In the genomic region with DNA sequence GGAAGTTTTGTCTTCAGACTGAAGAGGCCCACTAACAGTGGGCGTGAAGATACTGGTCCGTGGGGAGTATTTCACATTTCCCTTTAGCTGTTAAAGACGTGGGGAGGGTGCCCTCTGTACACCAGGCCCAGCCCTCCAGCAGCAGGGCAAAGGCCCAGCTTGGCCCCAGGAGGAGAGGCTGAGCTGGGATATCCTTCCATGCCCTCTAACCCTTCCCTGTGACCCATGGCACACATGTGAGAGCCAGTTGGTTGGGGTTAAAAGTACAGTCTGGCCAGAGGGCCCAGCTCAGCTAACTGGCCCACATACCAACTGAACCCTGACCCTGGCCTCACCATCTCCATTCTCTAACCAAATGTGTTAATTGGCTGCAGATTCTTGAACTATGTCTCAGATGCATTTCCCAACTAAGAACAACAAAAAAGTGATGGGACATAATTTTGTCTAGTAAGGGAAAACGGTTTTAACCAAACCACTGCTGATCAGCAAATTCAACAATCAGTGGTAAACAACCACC, we compare ENCODE assay signal across 1 cellular context.
TF ChIP-seq lines count a peak whose summit lies in the region.

No MANE protein-coding gene starts in this region.

TF ChIP-seq in HepG2, 621 proteins besides CTCF, POLR2A, EP300 and RAD21 (continued from another document and continues in another):
- TF ChIP-seq, protein P1, sequence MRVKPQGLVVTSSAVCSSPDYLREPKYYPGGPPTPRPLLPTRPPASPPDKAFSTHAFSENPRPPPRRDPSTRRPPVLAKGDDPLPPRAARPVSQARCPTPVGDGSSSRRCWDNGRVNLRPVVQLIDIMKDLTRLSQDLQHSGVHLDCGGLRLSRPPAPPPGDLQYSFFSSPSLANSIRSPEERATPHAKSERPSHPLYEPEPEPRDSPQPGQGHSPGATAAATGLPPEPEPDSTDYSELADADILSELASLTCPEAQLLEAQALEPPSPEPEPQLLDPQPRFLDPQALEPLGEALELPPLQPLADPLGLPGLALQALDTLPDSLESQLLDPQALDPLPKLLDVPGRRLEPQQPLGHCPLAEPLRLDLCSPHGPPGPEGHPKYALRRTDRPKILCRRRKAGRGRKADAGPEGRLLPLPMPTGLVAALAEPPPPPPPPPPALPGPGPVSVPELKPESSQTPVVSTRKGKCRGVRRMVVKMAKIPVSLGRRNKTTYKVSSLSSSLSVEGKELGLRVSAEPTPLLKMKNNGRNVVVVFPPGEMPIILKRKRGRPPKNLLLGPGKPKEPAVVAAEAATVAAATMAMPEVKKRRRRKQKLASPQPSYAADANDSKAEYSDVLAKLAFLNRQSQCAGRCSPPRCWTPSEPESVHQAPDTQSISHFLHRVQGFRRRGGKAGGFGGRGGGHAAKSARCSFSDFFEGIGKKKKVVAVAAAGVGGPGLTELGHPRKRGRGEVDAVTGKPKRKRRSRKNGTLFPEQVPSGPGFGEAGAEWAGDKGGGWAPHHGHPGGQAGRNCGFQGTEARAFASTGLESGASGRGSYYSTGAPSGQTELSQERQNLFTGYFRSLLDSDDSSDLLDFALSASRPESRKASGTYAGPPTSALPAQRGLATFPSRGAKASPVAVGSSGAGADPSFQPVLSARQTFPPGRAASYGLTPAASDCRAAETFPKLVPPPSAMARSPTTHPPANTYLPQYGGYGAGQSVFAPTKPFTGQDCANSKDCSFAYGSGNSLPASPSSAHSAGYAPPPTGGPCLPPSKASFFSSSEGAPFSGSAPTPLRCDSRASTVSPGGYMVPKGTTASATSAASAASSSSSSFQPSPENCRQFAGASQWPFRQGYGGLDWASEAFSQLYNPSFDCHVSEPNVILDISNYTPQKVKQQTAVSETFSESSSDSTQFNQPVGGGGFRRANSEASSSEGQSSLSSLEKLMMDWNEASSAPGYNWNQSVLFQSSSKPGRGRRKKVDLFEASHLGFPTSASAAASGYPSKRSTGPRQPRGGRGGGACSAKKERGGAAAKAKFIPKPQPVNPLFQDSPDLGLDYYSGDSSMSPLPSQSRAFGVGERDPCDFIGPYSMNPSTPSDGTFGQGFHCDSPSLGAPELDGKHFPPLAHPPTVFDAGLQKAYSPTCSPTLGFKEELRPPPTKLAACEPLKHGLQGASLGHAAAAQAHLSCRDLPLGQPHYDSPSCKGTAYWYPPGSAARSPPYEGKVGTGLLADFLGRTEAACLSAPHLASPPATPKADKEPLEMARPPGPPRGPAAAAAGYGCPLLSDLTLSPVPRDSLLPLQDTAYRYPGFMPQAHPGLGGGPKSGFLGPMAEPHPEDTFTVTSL (CRISPR knock-in tag; IDR thresholded peaks at IDR 0.05; ENCODE audit: borderline replicate concordance): no peak
- TF ChIP-seq, protein P2, sequence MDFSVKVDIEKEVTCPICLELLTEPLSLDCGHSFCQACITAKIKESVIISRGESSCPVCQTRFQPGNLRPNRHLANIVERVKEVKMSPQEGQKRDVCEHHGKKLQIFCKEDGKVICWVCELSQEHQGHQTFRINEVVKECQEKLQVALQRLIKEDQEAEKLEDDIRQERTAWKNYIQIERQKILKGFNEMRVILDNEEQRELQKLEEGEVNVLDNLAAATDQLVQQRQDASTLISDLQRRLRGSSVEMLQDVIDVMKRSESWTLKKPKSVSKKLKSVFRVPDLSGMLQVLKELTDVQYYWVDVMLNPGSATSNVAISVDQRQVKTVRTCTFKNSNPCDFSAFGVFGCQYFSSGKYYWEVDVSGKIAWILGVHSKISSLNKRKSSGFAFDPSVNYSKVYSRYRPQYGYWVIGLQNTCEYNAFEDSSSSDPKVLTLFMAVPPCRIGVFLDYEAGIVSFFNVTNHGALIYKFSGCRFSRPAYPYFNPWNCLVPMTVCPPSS (IDR thresholded peaks at IDR 0.05): no peak
- TF ChIP-seq ZBTB7B (CRISPR knock-in tag; IDR thresholded peaks at IDR 0.05) (no peak), ZNF788 (CRISPR knock-in tag; IDR thresholded peaks at IDR 0.05; ENCODE audit: borderline replicate concordance) (no peak), CENPX (CRISPR knock-in tag; IDR thresholded peaks at IDR 0.05) (no peak), RARA (CRISPR knock-in tag; IDR thresholded peaks at IDR 0.05) (peak; percentile 94), HMGA1 (CRISPR knock-in tag; conservative IDR thresholded peaks at IDR 0.05) (no peak), NPAS2 (CRISPR knock-in tag; IDR thresholded peaks at IDR 0.05; ENCODE audit: borderline replicate concordance) (no peak), ZNF260 (CRISPR knock-in tag; IDR thresholded peaks at IDR 0.05; ENCODE audit: borderline replicate concordance, low read depth) (no peak), ZNF441 (CRISPR knock-in tag; IDR thresholded peaks at IDR 0.05; ENCODE audit: borderline replicate concordance) (no peak), SP5 (CRISPR knock-in tag; IDR thresholded peaks at IDR 0.05; ENCODE audit: borderline replicate concordance, low read depth) (no peak), SKI (IDR thresholded peaks at IDR 0.05; ENCODE audit: partially characterized antibody) (peak; percentile 59), ARNTL (CRISPR knock-in tag; IDR thresholded peaks at IDR 0.05) (no peak), NR2F1 (CRISPR knock-in tag; IDR thresholded peaks at IDR 0.05) (peak; percentile 53 to 76; a peak in 3 of 4 replicates), ZNF7 (CRISPR knock-in tag; IDR thresholded peaks at IDR 0.05) (no peak), ZNF720 (CRISPR knock-in tag; IDR thresholded peaks at IDR 0.05) (no peak), SMAD1 (CRISPR knock-in tag; IDR thresholded peaks at IDR 0.05; ENCODE audit: borderline replicate concordance, low read depth) (no peak), ZNF160 (CRISPR knock-in tag; IDR thresholded peaks at IDR 0.05) (no peak), ELF3 (CRISPR knock-in tag; IDR thresholded peaks at IDR 0.05) (no peak), EZH2 (conservative IDR thresholded peaks at IDR 0.05; ENCODE audit: low read depth, low read length) (no peak), KAT2B (IDR thresholded peaks at IDR 0.05; ENCODE audit: borderline replicate concordance, low read depth, low read length) (no peak), ELF1 (CRISPR knock-in tag; IDR thresholded peaks at IDR 0.05) (no peak), ZNF205 (CRISPR knock-in tag; IDR thresholded peaks at IDR 0.05) (no peak), ZNF383 (CRISPR knock-in tag; IDR thresholded peaks at IDR 0.05; ENCODE audit: borderline replicate concordance) (no peak), SIX1 (CRISPR knock-in tag; IDR thresholded peaks at IDR 0.05; ENCODE audit: borderline replicate concordance) (no peak), NCOR1 (IDR thresholded peaks at IDR 0.05; ENCODE audit: borderline replicate concordance, low read length) (peak; percentile 56; the same call in 1 of the 2 replicates), PLRG1 (conservative IDR thresholded peaks at IDR 0.05) (no peak), NFYB (CRISPR knock-in tag; IDR thresholded peaks at IDR 0.05) (no peak), ZNF468 (CRISPR knock-in tag; IDR thresholded peaks at IDR 0.05) (no peak), SMARCE1 (IDR thresholded peaks at IDR 0.05; ENCODE audit: borderline replicate concordance) (no peak), MXI1 (IDR thresholded peaks at IDR 0.05; ENCODE audit: borderline replicate concordance, low read depth, low read length) (no peak)
- TF ChIP-seq, protein P3, sequence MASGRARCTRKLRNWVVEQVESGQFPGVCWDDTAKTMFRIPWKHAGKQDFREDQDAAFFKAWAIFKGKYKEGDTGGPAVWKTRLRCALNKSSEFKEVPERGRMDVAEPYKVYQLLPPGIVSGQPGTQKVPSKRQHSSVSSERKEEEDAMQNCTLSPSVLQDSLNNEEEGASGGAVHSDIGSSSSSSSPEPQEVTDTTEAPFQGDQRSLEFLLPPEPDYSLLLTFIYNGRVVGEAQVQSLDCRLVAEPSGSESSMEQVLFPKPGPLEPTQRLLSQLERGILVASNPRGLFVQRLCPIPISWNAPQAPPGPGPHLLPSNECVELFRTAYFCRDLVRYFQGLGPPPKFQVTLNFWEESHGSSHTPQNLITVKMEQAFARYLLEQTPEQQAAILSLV (CRISPR knock-in tag; IDR thresholded peaks at IDR 0.05; ENCODE audit: borderline replicate concordance): no peak
- TF ChIP-seq, protein P4, sequence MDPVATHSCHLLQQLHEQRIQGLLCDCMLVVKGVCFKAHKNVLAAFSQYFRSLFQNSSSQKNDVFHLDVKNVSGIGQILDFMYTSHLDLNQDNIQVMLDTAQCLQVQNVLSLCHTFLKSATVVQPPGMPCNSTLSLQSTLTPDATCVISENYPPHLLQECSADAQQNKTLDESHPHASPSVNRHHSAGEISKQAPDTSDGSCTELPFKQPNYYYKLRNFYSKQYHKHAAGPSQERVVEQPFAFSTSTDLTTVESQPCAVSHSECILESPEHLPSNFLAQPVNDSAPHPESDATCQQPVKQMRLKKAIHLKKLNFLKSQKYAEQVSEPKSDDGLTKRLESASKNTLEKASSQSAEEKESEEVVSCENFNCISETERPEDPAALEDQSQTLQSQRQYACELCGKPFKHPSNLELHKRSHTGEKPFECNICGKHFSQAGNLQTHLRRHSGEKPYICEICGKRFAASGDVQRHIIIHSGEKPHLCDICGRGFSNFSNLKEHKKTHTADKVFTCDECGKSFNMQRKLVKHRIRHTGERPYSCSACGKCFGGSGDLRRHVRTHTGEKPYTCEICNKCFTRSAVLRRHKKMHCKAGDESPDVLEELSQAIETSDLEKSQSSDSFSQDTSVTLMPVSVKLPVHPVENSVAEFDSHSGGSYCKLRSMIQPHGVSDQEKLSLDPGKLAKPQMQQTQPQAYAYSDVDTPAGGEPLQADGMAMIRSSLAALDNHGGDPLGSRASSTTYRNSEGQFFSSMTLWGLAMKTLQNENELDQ (CRISPR knock-in tag; IDR thresholded peaks at IDR 0.05; ENCODE audit: borderline replicate concordance): no peak
- TF ChIP-seq, protein P5, sequence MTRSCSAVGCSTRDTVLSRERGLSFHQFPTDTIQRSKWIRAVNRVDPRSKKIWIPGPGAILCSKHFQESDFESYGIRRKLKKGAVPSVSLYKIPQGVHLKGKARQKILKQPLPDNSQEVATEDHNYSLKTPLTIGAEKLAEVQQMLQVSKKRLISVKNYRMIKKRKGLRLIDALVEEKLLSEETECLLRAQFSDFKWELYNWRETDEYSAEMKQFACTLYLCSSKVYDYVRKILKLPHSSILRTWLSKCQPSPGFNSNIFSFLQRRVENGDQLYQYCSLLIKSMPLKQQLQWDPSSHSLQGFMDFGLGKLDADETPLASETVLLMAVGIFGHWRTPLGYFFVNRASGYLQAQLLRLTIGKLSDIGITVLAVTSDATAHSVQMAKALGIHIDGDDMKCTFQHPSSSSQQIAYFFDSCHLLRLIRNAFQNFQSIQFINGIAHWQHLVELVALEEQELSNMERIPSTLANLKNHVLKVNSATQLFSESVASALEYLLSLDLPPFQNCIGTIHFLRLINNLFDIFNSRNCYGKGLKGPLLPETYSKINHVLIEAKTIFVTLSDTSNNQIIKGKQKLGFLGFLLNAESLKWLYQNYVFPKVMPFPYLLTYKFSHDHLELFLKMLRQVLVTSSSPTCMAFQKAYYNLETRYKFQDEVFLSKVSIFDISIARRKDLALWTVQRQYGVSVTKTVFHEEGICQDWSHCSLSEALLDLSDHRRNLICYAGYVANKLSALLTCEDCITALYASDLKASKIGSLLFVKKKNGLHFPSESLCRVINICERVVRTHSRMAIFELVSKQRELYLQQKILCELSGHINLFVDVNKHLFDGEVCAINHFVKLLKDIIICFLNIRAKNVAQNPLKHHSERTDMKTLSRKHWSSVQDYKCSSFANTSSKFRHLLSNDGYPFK (CRISPR knock-in tag; IDR thresholded peaks at IDR 0.05; ENCODE audit: borderline replicate concordance): no peak
- TF ChIP-seq, protein P6, sequence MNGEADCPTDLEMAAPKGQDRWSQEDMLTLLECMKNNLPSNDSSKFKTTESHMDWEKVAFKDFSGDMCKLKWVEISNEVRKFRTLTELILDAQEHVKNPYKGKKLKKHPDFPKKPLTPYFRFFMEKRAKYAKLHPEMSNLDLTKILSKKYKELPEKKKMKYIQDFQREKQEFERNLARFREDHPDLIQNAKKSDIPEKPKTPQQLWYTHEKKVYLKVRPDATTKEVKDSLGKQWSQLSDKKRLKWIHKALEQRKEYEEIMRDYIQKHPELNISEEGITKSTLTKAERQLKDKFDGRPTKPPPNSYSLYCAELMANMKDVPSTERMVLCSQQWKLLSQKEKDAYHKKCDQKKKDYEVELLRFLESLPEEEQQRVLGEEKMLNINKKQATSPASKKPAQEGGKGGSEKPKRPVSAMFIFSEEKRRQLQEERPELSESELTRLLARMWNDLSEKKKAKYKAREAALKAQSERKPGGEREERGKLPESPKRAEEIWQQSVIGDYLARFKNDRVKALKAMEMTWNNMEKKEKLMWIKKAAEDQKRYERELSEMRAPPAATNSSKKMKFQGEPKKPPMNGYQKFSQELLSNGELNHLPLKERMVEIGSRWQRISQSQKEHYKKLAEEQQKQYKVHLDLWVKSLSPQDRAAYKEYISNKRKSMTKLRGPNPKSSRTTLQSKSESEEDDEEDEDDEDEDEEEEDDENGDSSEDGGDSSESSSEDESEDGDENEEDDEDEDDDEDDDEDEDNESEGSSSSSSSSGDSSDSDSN (CRISPR knock-in tag; IDR thresholded peaks at IDR 0.05): no peak
- TF ChIP-seq, protein P7, sequence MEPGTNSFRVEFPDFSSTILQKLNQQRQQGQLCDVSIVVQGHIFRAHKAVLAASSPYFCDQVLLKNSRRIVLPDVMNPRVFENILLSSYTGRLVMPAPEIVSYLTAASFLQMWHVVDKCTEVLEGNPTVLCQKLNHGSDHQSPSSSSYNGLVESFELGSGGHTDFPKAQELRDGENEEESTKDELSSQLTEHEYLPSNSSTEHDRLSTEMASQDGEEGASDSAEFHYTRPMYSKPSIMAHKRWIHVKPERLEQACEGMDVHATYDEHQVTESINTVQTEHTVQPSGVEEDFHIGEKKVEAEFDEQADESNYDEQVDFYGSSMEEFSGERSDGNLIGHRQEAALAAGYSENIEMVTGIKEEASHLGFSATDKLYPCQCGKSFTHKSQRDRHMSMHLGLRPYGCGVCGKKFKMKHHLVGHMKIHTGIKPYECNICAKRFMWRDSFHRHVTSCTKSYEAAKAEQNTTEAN (CRISPR knock-in tag; conservative IDR thresholded peaks at IDR 0.05): no peak
- TF ChIP-seq, protein P8, sequence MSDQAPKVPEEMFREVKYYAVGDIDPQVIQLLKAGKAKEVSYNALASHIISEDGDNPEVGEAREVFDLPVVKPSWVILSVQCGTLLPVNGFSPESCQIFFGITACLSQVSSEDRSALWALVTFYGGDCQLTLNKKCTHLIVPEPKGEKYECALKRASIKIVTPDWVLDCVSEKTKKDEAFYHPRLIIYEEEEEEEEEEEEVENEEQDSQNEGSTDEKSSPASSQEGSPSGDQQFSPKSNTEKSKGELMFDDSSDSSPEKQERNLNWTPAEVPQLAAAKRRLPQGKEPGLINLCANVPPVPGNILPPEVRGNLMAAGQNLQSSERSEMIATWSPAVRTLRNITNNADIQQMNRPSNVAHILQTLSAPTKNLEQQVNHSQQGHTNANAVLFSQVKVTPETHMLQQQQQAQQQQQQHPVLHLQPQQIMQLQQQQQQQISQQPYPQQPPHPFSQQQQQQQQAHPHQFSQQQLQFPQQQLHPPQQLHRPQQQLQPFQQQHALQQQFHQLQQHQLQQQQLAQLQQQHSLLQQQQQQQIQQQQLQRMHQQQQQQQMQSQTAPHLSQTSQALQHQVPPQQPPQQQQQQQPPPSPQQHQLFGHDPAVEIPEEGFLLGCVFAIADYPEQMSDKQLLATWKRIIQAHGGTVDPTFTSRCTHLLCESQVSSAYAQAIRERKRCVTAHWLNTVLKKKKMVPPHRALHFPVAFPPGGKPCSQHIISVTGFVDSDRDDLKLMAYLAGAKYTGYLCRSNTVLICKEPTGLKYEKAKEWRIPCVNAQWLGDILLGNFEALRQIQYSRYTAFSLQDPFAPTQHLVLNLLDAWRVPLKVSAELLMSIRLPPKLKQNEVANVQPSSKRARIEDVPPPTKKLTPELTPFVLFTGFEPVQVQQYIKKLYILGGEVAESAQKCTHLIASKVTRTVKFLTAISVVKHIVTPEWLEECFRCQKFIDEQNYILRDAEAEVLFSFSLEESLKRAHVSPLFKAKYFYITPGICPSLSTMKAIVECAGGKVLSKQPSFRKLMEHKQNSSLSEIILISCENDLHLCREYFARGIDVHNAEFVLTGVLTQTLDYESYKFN (CRISPR knock-in tag; conservative IDR thresholded peaks at IDR 0.05): peak; percentile 60
